8 cellular contexts compared by ENCODE assay signal in the genomic region with DNA sequence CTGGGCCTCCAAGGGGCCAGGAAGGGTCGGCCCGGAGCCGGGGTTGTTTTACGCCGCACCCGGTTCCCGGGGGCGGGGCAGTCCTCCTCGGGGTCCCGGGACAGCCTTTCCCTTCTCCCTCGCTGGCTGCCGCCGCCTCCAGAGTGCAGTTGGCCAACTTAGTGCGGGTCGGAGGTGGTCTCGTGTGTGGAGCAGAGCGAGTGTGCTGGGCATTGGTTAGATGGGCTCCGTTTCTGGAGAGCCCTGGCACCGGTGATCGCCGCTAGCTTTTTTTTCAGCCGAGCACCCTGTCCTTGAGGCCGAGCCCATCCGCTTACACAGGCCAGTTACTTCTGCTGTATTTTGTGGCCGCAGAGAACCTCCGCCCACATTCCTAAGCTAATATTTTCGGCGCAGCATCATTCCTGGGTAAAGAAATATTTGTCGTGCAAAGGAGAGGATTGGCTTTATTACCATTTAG. TPM values are rescaled to one million over a fixed set of nuclear protein-coding genes. Genes with fewer than 3 reads are reported as not detected.
DNase-seq lines count a peak whose midpoint lies in the region; ATAC-seq and TF ChIP-seq lines count a peak whose summit lies in the region.

No MANE protein-coding gene starts in this region.

- H3K36me3 Mint-ChIP-seq in CD4-positive, alpha-beta T cell (ENCODE audit: low read depth) = no peaks in the 10 kb centered on the region
- peaks cover 5% of the 10 kb centered on the region for H3K36me3 Mint-ChIP-seq in central memory CD8-positive, alpha-beta T cell (ENCODE audit: insufficient read depth)

- no peak overlapping the region for H3K27ac ChIP-seq in CD4-positive, alpha-beta T cell (ENCODE audit: low read depth, low read length)

- peaks cover 6% of the 10 kb centered on the region for H3K4me1 Mint-ChIP-seq in CD4-positive, alpha-beta T cell (ENCODE audit: low read depth)
- peaks cover 12% of the 10 kb centered on the region for H3K4me1 Mint-ChIP-seq in central memory CD8-positive, alpha-beta T cell

- H3K27me3 ChIP-seq in CD4-positive, alpha-beta T cell (ENCODE audit: control insufficient read depth, insufficient read depth, low read length) = peaks cover 8% of the 10 kb centered on the region

- TF ChIP-seq CTCF in CD4-positive, alpha-beta T cell (IDR thresholded peaks at IDR 0.05) = no peak

- ATAC-seq in CD4-positive, alpha-beta T cell (ENCODE audit: poor library complexity) = no peak
- ATAC-seq in GM18870 (IDR thresholded peaks at IDR 0.05; ENCODE audit: unreplicated experiment) (peak; percentile 18), HG03103 (IDR thresholded peaks at IDR 0.05; ENCODE audit: low read depth, unreplicated experiment) (peak; percentile 25), left lobe of liver (peak; percentile 33)
- ATAC-seq in central memory CD8-positive, alpha-beta T cell (replicated peaks; ENCODE audit: extremely low read depth, poor library complexity, severe bottlenecking) = no peak

- H3K9me3 Mint-ChIP-seq in CD4-positive, alpha-beta T cell = no peaks in the 10 kb centered on the region
- no peaks in the 10 kb centered on the region for H3K9me3 Mint-ChIP-seq in central memory CD8-positive, alpha-beta T cell

- intact Hi-C loops in CD4-positive, alpha-beta T cell (cut with DNase I, micrococcal nuclease) = loop anchor here (1.0 to 5.0 kb wide), 4 partner anchors 38 to 683 kb away; partner anchors contain the start of genes RPLP1 (in 2 of the 2), GLCE (in 1 of the 2) and TLE3 (in 1 of the 2)

- H3K4me3 Mint-ChIP-seq in CD4-positive, alpha-beta T cell = peak overlapping the region; percentile 68
- peak overlapping the region; percentile 81 for H3K4me3 Mint-ChIP-seq in central memory CD8-positive, alpha-beta T cell

- CTCF ChIA-PET in CD4-positive, alpha-beta T cell (lab: Charles Lee) = interaction anchor here (1.6 kb wide), 1 partner anchor 48 kb away, joined by 9 read pairs; no protein-coding TSS in a partner anchor

- H3K27me3 Mint-ChIP-seq in CD4-positive, alpha-beta T cell = peaks cover 22% of the 10 kb centered on the region
- H3K27me3 Mint-ChIP-seq in central memory CD8-positive, alpha-beta T cell = no peaks in the 10 kb centered on the region

- H3K27ac Mint-ChIP-seq in CD4-positive, alpha-beta T cell = no peak overlapping the region
- H3K27ac Mint-ChIP-seq in central memory CD8-positive, alpha-beta T cell (ENCODE audit: low read depth) = no peak overlapping the region

- POLR2A ChIA-PET in CD4-positive, alpha-beta T cell (lab: Charles Lee) = interaction anchor here (1.0 to 5.9 kb wide), 4 partner anchors 38 to 255 kb away, joined by 3 to 52 read pairs (median 6); partner anchors contain the start of genes GLCE and RPLP1

- no peaks in the 10 kb centered on the region for H3K9me3 ChIP-seq in CD4-positive, alpha-beta T cell (ENCODE audit: control insufficient read depth, low read length)

- no peak for DNase-seq in CD4-positive, alpha-beta T cell
- DNase-seq in RKO (ENCODE audit: low spot score) (peak; percentile 88), left lobe of liver (ENCODE audit: low spot score) (no peak), stromal cell of bone marrow (ENCODE audit: low read depth) (peak; percentile 72), NCI-H510A treated with DMSO at 0.1 percent for 48 hours (lab: John Stamatoyannopoulos, UW) (no peak)
- no peak for DNase-seq in central memory CD8-positive, alpha-beta T cell (ENCODE audit: low spot score in 2 of 2)

RNA-seq across cellular contexts. Expression of gene KIF23, which starts 0.6 kb away (rescaled TPM):
- total RNA-seq in CD4-positive, alpha-beta T cell = 1 to 10 TPM in 1 of 2 experiments, under 1 TPM in 1; 0.71 to 1.1 TPM
- 0.86 TPM for total RNA-seq in left lobe of liver

RNA-seq across cellular contexts. Expression of gene RPLP1, which starts 37.9 kb away (rescaled TPM):
- total RNA-seq in CD4-positive, alpha-beta T cell = 1,000 to 10,000 TPM; 2,527 to 2,615 TPM
- 577 TPM for total RNA-seq in left lobe of liver

Comparison
In these comparisons a context has a peak if more than half of its experiments do, and no peak if none do; other contexts are left out.
1. ATAC-seq: peak in GM18870 (single experiment), HG03103 (single experiment) and left lobe of liver (single experiment); none in CD4-positive, alpha-beta T cell (single experiment) and central memory CD8-positive, alpha-beta T cell (single experiment).
2. DNase-seq: peak in RKO (single experiment) and stromal cell of bone marrow (single experiment); none in CD4-positive, alpha-beta T cell (0 of 10), central memory CD8-positive, alpha-beta T cell (0 of 2), left lobe of liver (single experiment) and NCI-H510A treated with DMSO at 0.1 percent for 48 hours (single experiment).